22 cellular contexts compared by ENCODE assay signal in the genomic region with DNA sequence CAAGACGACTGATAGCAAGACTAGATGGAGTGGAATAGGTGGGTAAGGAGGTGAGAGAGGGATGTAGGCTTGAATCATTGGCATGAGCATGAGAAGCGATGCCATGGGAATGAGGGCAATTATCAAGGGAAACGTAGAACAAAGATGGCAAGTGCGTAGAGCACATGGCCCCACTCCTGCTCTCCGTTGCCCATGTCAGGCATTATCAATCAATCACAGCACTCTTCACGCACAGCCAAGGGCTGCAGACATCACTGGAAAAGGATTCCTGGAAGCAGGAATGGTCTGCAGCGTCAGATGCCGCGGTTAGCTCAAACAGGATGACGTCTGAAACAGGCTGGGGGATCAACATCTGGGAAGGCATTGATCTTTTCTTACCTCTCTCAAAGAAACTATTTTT. TPM values are rescaled to one million over a fixed set of nuclear protein-coding genes. Genes with fewer than 3 reads are reported as not detected.
DNase-seq lines count a peak whose midpoint lies in the region; ATAC-seq and TF ChIP-seq lines count a peak whose summit lies in the region.
"Had no signal": no experiment of that assay in that cellular context is flagged by ENCODE, and none has a peak within 500 bp of the region (broad histone marks: within the 10 kb centered on the region; RNA-seq: fewer than 3 reads in every experiment).

No MANE protein-coding gene starts in this region.

- no peak for ATAC-seq in SK-N-SH treated with all-trans-retinoic acid at 6 μM for 48 hours
- no peak for ATAC-seq in T-helper 17 cell
- ATAC-seq: A549 had no signal

- no peak for TF ChIP-seq CTCF in SK-N-SH (IDR thresholded peaks at IDR 0.05)
- TF ChIP-seq CTCF in fibroblast of pulmonary artery (IDR thresholded peaks at IDR 0.05; ENCODE audit: low read length, missing control alignments), result no peak
- no peak for TF ChIP-seq CTCF in right atrium auricular region (IDR thresholded peaks at IDR 0.05)

- H3K27ac ChIP-seq in SK-N-SH (ENCODE audit: low read depth in 2 of 2, low read length in 1 of 2) (no peak overlapping the region), right atrium auricular region (no peak overlapping the region)
- H3K27ac ChIP-seq: A549, BLaER1, PC-9, RWPE1 had no signal

- no peaks in the 10 kb centered on the region for H3F3A ChIP-seq in SK-N-SH (replicated peaks; ENCODE audit: insufficient read depth)

- no peak overlapping the region for H3K4me3 Mint-ChIP-seq in T-helper 17 cell
- H3K4me3 Mint-ChIP-seq: CD4-positive, alpha-beta memory T cell; HFFc6 had no signal

- H3K27me3 Mint-ChIP-seq in T-helper 17 cell, result peaks cover 23% of the 10 kb centered on the region

- peaks cover 6% of the 10 kb centered on the region for H3K36me3 Mint-ChIP-seq in T-helper 17 cell (ENCODE audit: low read depth)
- H3K36me3 Mint-ChIP-seq: CD4-positive, alpha-beta memory T cell had no signal

- H3K9me2 ChIP-seq in SK-N-SH, result no peaks in the 10 kb centered on the region

- H3K4me1 Mint-ChIP-seq in T-helper 17 cell, result peaks cover 18% of the 10 kb centered on the region

- no peaks in the 10 kb centered on the region for H3K79me2 ChIP-seq in SK-N-SH (ENCODE audit: insufficient read depth)

- no peak overlapping the region for H2AFZ ChIP-seq in SK-N-SH (ENCODE audit: low read depth)
- H2AFZ ChIP-seq: PC-9 had no signal

- TF ChIP-seq RAD21 in SK-N-SH (IDR thresholded peaks at IDR 0.05; ENCODE audit: low read length), result no peak

- TF ChIP-seq EP300 in SK-N-SH (IDR thresholded peaks at IDR 0.05; ENCODE audit: borderline replicate concordance in 1 of 2, low read depth in 1 of 2, low read length in 1 of 2), result no peak

- H3K9me3 ChIP-seq in SK-N-SH (no peaks in the 10 kb centered on the region), T-helper 17 cell (ENCODE audit: control insufficient read depth, low read length, poor library complexity, severe bottlenecking) (no peaks in the 10 kb centered on the region), right atrium auricular region (no peaks in the 10 kb centered on the region)
- H3K9me3 ChIP-seq: A549, BLaER1 had no signal

- peaks cover 6% of the 10 kb centered on the region; the same call in 1 of the 2 replicates for H3K27me3 ChIP-seq in SK-N-SH (ENCODE audit: insufficient read depth)
- no peaks in the 10 kb centered on the region for H3K27me3 ChIP-seq in right atrium auricular region
- H3K27me3 ChIP-seq: BLaER1 had no signal

- H3K9ac ChIP-seq in SK-N-SH, result no peak overlapping the region
- H3K9ac ChIP-seq: BLaER1 had no signal

- no peaks in the 10 kb centered on the region for H4K20me1 ChIP-seq in SK-N-SH (ENCODE audit: insufficient read depth)
- H4K20me1 ChIP-seq: BLaER1 had no signal

- H3K4me2 ChIP-seq in SK-N-SH, result no peak overlapping the region
- H3K4me2 ChIP-seq: A549, BLaER1, PC-9 had no signal

- DNase-seq in SK-N-SH (peak; percentile 44), SK-MEL-5 (ENCODE audit: low read depth, low spot score) (peak; percentile 47), fibroblast of pulmonary artery (ENCODE audit: low read depth) (peak; percentile 4), T-helper 17 cell (no peak), NCI-H1092 (lab: John Stamatoyannopoulos, UW) (no peak), right atrium auricular region (ENCODE audit: low spot score) (no peak)
- DNase-seq: CD4-positive, alpha-beta memory T cell; DMS153; GDM1; HFFc6; NCI-H1436 treated with DMSO at 0.1 percent for 48 hours; NCI-H2029; NCI-H510A had no signal

- H3K27ac Mint-ChIP-seq in T-helper 17 cell, result no peak overlapping the region
- H3K27ac Mint-ChIP-seq: HFFc6 had no signal

- POLR2A ChIA-PET in SK-N-SH (lab: Yijun Ruan, JAX), result no interaction called here

- CTCF ChIA-PET in SK-N-SH (lab: Yijun Ruan, JAX), result interaction anchor here (1.0 to 7.3 kb wide), 4 partner anchors 8 to 148 kb away, joined by 3 to 120 read pairs (median 3); no protein-coding TSS in a partner anchor

- H3K36me3 ChIP-seq in SK-N-SH (replicated peaks in 1 of 2; ENCODE audit: control insufficient read depth in 1 of 2, insufficient read depth in 2 of 2, low read length in 1 of 2), result no peaks in the 10 kb centered on the region
- no peaks in the 10 kb centered on the region for H3K36me3 ChIP-seq in right atrium auricular region
- H3K36me3 ChIP-seq: BLaER1 had no signal

- 73% methylated on average over 10 of the region's 10 CpGs for WGBS in SK-N-SH (ENCODE audit: low lambda C conversion rate)

- H3K4me3 ChIP-seq in SK-N-SH (ENCODE audit: low read depth in 2 of 2, low read length in 1 of 2) (no peak overlapping the region), fibroblast of pulmonary artery (replicated peaks; ENCODE audit: low read depth, low read length) (no peak overlapping the region), right atrium auricular region (no peak overlapping the region)
- H3K4me3 ChIP-seq: A549, BLaER1, PC-9 had no signal

- in situ Hi-C loops in SK-MEL-5 (cut with HindIII; ENCODE audit: low pct_unique_long_range_greater_than_20kb, low sequenced_read_pairs), result no loop called here

- H3K4me1 ChIP-seq in SK-N-SH (ENCODE audit: control insufficient read depth in 1 of 2, insufficient read depth in 2 of 2, low read depth in 1 of 2, low read length in 1 of 2), result no peaks in the 10 kb centered on the region; a peak in 1 of 4 replicates
- peaks cover 0 to 4% of the 10 kb centered on the region in 2 donors for H3K4me1 ChIP-seq in right atrium auricular region

TF ChIP-seq in SK-N-SH, 30 proteins besides CTCF, POLR2A, EP300 and RAD21 (continues in another document):
- TF ChIP-seq RXRA (IDR thresholded peaks at IDR 0.05; ENCODE audit: borderline replicate concordance, low read depth) (no peak), POLR2AphosphoS5 (IDR thresholded peaks at IDR 0.05; ENCODE audit: low read depth, low read length) (no peak), NFIC (IDR thresholded peaks at IDR 0.05; ENCODE audit: borderline replicate concordance) (no peak)

TF ChIP-seq in SK-N-SH treated with all-trans-retinoic acid at 6 μM for 48 hours, 23 proteins besides CTCF, POLR2A, EP300 and RAD21:
- TF ChIP-seq CREB5 (CRISPR knock-in tag; IDR thresholded peaks at IDR 0.05; ENCODE audit: low read depth) (no peak), TOX (CRISPR knock-in tag; IDR thresholded peaks at IDR 0.05; ENCODE audit: borderline replicate concordance) (no peak)
TF ChIP-seq in SK-N-SH treated with all-trans-retinoic acid at 6 μM for 48 hours: peak in this region for 0.

RNA-seq across cellular contexts. Expression of gene GALNTL5, which starts 25.6 kb away (rescaled TPM):
- polyA plus RNA-seq in SK-N-SH (2012; rRNA removed), result not detected in 2 replicates
- polyA plus RNA-seq in SK-N-SH (2012; cell fraction: cytosol; rRNA removed), result not detected in 2 replicates
- not detected in 2 replicates for polyA plus RNA-seq in SK-N-SH (2012; cell fraction: nucleus; rRNA removed)
- total RNA-seq in SK-MEL-5 (2014; rRNA removed; shearing (Covaris generic)), result 0.19 TPM in 1 of 2 replicates, not detected in the other
- not detected in 2 replicates for polyA plus RNA-seq in SK-MEL-5 (2015; cell fraction: cytosol; rRNA removed)
- not detected in 2 replicates for polyA plus RNA-seq in SK-MEL-5 (2015; cell fraction: nucleus; rRNA removed)
- total RNA-seq in T-helper 17 cell, result not detected
- total RNA-seq in right atrium auricular region, result not detected
- total RNA-seq: CD4-positive, alpha-beta memory T cell; Daoy; H4; HFFc6; HT-29; M059J; PC-9 had no signal
- polyA plus RNA-seq: A549; CD4-positive, alpha-beta memory T cell had no signal

RNA-seq across cellular contexts. Expression of gene PRKAG2, which starts 53.8 kb away (rescaled TPM):
- polyA plus RNA-seq in SK-N-SH (2012; rRNA removed), result 51.6 and 62.0 TPM in 2 replicates
- polyA plus RNA-seq in SK-N-SH (2012; cell fraction: cytosol; rRNA removed), result 62.5 and 87.1 TPM in 2 replicates
- polyA plus RNA-seq in SK-N-SH (2012; cell fraction: nucleus; rRNA removed), result 49.2 and 76.3 TPM in 2 replicates
- 6.1 and 8.8 TPM in 2 replicates for total RNA-seq in SK-MEL-5 (2014; rRNA removed; shearing (Covaris generic))
- 17.6 and 21.1 TPM in 2 replicates for polyA plus RNA-seq in SK-MEL-5 (2015; cell fraction: cytosol; rRNA removed)
- polyA plus RNA-seq in SK-MEL-5 (2015; cell fraction: nucleus; rRNA removed), result 15.3 and 33.3 TPM in 2 replicates
- total RNA-seq in T-helper 17 cell (10 to 100 TPM; 41.3 to 51.8 TPM), right atrium auricular region (100 to 1,000 TPM; 133 to 177 TPM)

Comparison
In these comparisons a context has a peak if more than half of its experiments do, and no peak if none do; other contexts are left out.
1. DNase-seq: peak in SK-N-SH (single experiment), SK-MEL-5 (single experiment) and fibroblast of pulmonary artery (single experiment); none in T-helper 17 cell (0 of 3), NCI-H1092 (single experiment) and right atrium auricular region (single experiment).